ENCODE assay signal across 8 cellular contexts in the genomic region with DNA sequence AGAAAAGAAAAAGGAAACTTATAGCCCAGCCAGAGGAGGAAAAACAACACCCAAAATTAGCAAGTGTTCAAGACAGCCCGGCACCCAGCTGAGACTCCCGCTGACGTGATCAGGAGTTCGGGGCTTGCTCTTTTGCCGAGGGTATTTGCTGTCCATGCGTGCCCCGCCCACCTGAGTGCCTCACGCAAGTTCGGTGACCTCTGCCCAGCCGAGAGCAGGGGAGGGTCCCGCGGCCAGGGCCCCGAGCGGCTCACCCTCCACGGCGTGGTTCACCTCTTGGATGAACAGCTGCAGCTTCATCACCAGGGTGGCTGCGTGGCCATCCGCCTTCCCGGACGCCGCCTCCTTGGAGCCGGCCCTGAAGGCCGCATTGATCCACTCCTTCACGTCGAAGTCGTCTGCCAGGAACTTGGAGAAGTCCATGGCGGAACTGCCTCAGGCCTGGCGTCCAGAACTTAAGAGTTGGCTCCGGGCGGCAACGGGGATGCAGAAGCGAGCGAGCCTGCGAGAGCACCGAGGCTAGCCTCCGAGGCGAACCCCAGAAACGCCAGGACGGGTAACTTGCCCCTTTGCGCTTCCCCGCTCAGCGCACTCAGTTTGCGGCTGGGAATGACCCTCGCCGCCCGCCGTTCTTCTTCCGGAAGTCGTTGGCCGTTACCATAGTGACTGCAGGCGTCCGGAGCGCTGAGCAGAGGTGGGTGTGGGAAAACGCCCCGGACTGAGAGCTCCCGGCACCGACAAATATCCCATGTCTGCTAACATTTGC. TPM values are rescaled to one million over a fixed set of nuclear protein-coding genes. Genes with fewer than 3 reads are reported as not detected.
DNase-seq lines count a peak whose midpoint lies in the region; ATAC-seq and TF ChIP-seq lines count a peak whose summit lies in the region.

Gene COG7, minus strand, starts transcription at position 618 of the 766 bp plus-strand sequence. Its CDS starts 195 bp downstream, at position 423.

- peak within 1 kb of the TSS; percentile 83 to 93 for H3K9ac ChIP-seq in mucosa of rectum (ENCODE audit: low read depth in 1 of 2, low read length in 2 of 2)

- H3K36me3 Mint-ChIP-seq in activated T-cell treated with anti-CD3 and anti-CD28 coated beads, Interleukin-2, amount 50 U/mL, for 4 hours (ENCODE audit: insufficient read depth), result peaks cover 4% of the 10 kb centered on the region

- TF ChIP-seq CTCF in Peyer's patch (IDR thresholded peaks at IDR 0.05), result no peak

- peak within 1 kb of the TSS; percentile 56 to 86 (median 83) for H3K27ac ChIP-seq in Peyer's patch
- peak within 1 kb of the TSS; percentile 76 to 90 for H3K27ac ChIP-seq in mucosa of rectum (ENCODE audit: low read depth in 2 of 2, low read length in 2 of 2)

- ATAC-seq in GM21423 (IDR thresholded peaks at IDR 0.05; ENCODE audit: unreplicated experiment), result peak; percentile 85
- ATAC-seq in activated T-cell treated with anti-CD3 and anti-CD28 coated beads, Interleukin-2, amount 50 U/mL, for 4 hours, result peak; percentile 91 to 95

- H3K4me3 ChIP-seq in Peyer's patch (peak within 1 kb of the TSS; percentile 73 to 95 (median 92)), mucosa of rectum (ENCODE audit: low read length in 2 of 2) (peak within 1 kb of the TSS; percentile 92 to 95)

- H3K4me1 Mint-ChIP-seq in activated T-cell treated with anti-CD3 and anti-CD28 coated beads, Interleukin-2, amount 50 U/mL, for 4 hours (ENCODE audit: low read depth), result peaks cover 25% of the 10 kb centered on the region

- H3K9me3 ChIP-seq in Peyer's patch (no peaks in the 10 kb centered on the region), mucosa of rectum (ENCODE audit: control insufficient read depth in 2 of 2, low read length in 2 of 2) (no peaks in the 10 kb centered on the region)

- H3K9me3 Mint-ChIP-seq in activated T-cell treated with anti-CD3 and anti-CD28 coated beads, Interleukin-2, amount 50 U/mL, for 4 hours, result no peaks in the 10 kb centered on the region

- H3K36me3 ChIP-seq in Peyer's patch (no peaks in the 10 kb centered on the region), mucosa of rectum (ENCODE audit: control insufficient read depth in 2 of 2, insufficient read depth in 2 of 2, low read length in 2 of 2) (no peaks in the 10 kb centered on the region)

- no peaks in the 10 kb centered on the region for H3K27me3 Mint-ChIP-seq in activated T-cell treated with anti-CD3 and anti-CD28 coated beads, Interleukin-2, amount 50 U/mL, for 4 hours (ENCODE audit: low read depth)

- TF ChIP-seq POLR2A in Peyer's patch (IDR thresholded peaks at IDR 0.05), result no peak
- TF ChIP-seq POLR2A in erythroblast (IDR thresholded peaks at IDR 0.05; ENCODE audit: low read length), result peak; percentile 46

- in situ Hi-C loops in Caki2 (cut with HindIII; ENCODE audit: low pct_unique_long_range_greater_than_20kb, low sequenced_read_pairs), result no loop called here

- peak; percentile 91 for DNase-seq in Caki2 (ENCODE audit: low read depth)
- DNase-seq in HuH-7.5 (ENCODE audit: low spot score), result peak; percentile 52
- peak; percentile 74 to 93 (median 92) for DNase-seq in Peyer's patch
- peak; percentile 78 for DNase-seq in activated T-cell treated with anti-CD3 and anti-CD28 coated beads, Interleukin-2, amount 50 U/mL, for 4 hours
- DNase-seq in erythroblast (lab: John Stamatoyannopoulos, UW), result peak; percentile 91 to 92
- DNase-seq in stimulated activated CD8-positive, alpha-beta memory T cell treated with anti-CD3 and anti-CD28 coated beads, Interleukin-4, amount 100 ng/mL, for 24 hours (ENCODE audit: low read depth), result peak; percentile 80

- H3K27me3 ChIP-seq in Peyer's patch (no peaks in the 10 kb centered on the region), mucosa of rectum (ENCODE audit: control insufficient read depth in 2 of 2, insufficient read depth in 2 of 2, low read length in 2 of 2) (no peaks in the 10 kb centered on the region)

- H3K4me1 ChIP-seq in Peyer's patch (peaks cover 0 to 49% (median 3%) of the 10 kb centered on the region in 4 donors), mucosa of rectum (ENCODE audit: control insufficient read depth in 2 of 2, insufficient read depth in 2 of 2, low read length in 2 of 2) (peaks cover 14 to 24% of the 10 kb centered on the region in 2 donors)

- peak within 1 kb of the TSS; percentile 93 for H3K4me3 Mint-ChIP-seq in activated T-cell treated with anti-CD3 and anti-CD28 coated beads, Interleukin-2, amount 50 U/mL, for 4 hours

RNA-seq across cellular contexts. Expression of gene COG7, which starts in this region (rescaled TPM):
- total RNA-seq in Caki2 (2014; rRNA removed; shearing (Covaris generic); ENCODE audit: low replicate concordance), result 29.4 and 42.6 TPM in 2 replicates
- total RNA-seq in Peyer's patch, result 10 to 100 TPM; 20.1 to 81.7 (median 50.4) TPM
- total RNA-seq in activated T-cell treated with anti-CD3 and anti-CD28 coated beads, Interleukin-2, amount 50 U/mL, for 4 hours, result 10 to 100 TPM; 18.5 to 21.8 (median 20.0) TPM

Comparison
In these comparisons a context has a peak if more than half of its experiments do, and no peak if none do; other contexts are left out.
1. Peak in every context shown above with its lines: DNase-seq, ATAC-seq, H3K4me3 ChIP-seq and H3K27ac ChIP-seq.